Comparison of ENCODE assay signal across 1 cellular context in genomic region chr1:46616277-46617107, GRCh38.
A peak's percentile ranks its signal among the peaks of the same experiment; 100 is the strongest.
TF ChIP-seq lines count a peak whose summit lies in the region.

Gene MOB3C (minus strand): TSS chr1:46616811. CDS start chr1:46613321, 3,490 bp downstream.

TF ChIP-seq in K562, 482 proteins besides CTCF, POLR2A, EP300 and RAD21 (continued from another document and continues in another):
- TF ChIP-seq PRDM10 (IDR thresholded peaks at IDR 0.05; ENCODE audit: partially characterized antibody) (no peak), MITF (IDR thresholded peaks at IDR 0.05) (no peak), KDM2B (CRISPR knock-in tag; IDR thresholded peaks at IDR 0.05) (no peak), CREM (IDR thresholded peaks at IDR 0.05; ENCODE audit: low read depth) (peak; percentile 29; the same call in 1 of the 2 replicates), NFE2 (IDR thresholded peaks at IDR 0.05; ENCODE audit: low read depth) (no peak), BACH1 (tag; IDR thresholded peaks at IDR 0.05) (no peak), ZNF639 (CRISPR knock-in tag; conservative IDR thresholded peaks at IDR 0.05 in 1 of 2, IDR thresholded peaks at IDR 0.05 in 1 of 2) (peak in 1 of 2 experiments; percentile 81; a peak in 2 of 4 replicates), FOSL1 (tag; conservative IDR thresholded peaks at IDR 0.05) (0 out of 2 replicates have a peak, but pooled peaks have one; percentile 36), ZNF232 (CRISPR knock-in tag; IDR thresholded peaks at IDR 0.05) (no peak), PHF20 (IDR thresholded peaks at IDR 0.05; ENCODE audit: partially characterized antibody) (peak; percentile 45), ZBTB17 (CRISPR knock-in tag; IDR thresholded peaks at IDR 0.05) (no peak), ZNF175 (CRISPR knock-in tag; IDR thresholded peaks at IDR 0.05; ENCODE audit: low read depth) (0 out of 2 replicates have a peak, but pooled peaks have one; percentile 13), POLR2B (IDR thresholded peaks at IDR 0.05; ENCODE audit: low read depth, partially characterized antibody) (peak; percentile 27), LCOR (CRISPR knock-in tag; IDR thresholded peaks at IDR 0.05) (0 out of 2 replicates have a peak, but pooled peaks have one; percentile 33), SAFB (IDR thresholded peaks at IDR 0.05; ENCODE audit: borderline replicate concordance, low read depth, low read length) (peak; percentile 53; the same call in 1 of the 2 replicates), ZNF592 (IDR thresholded peaks at IDR 0.05) (peak; percentile 55; the same call in 1 of the 2 replicates), ZNF668 (CRISPR knock-in tag; IDR thresholded peaks at IDR 0.05) (no peak), FIP1L1 (IDR thresholded peaks at IDR 0.05; ENCODE audit: low read depth, low read length, poor library complexity, severe bottlenecking) (peak; percentile 42), KAT7 (CRISPR knock-in tag; IDR thresholded peaks at IDR 0.05; ENCODE audit: borderline replicate concordance) (peak; percentile 89; the same call in 1 of the 2 replicates), NUFIP1 (IDR thresholded peaks at IDR 0.05; ENCODE audit: partially characterized antibody) (no peak), POLR2G (IDR thresholded peaks at IDR 0.05; ENCODE audit: low read depth, low read length) (peak; percentile 83), NR2C2 (CRISPR knock-in tag; IDR thresholded peaks at IDR 0.05) (no peak), NR2C2 (tag; IDR thresholded peaks at IDR 0.05) (peak; percentile 58), REST (CRISPR knock-in tag; IDR thresholded peaks at IDR 0.05; ENCODE audit: low read depth) (peak; percentile 40; the same call in 1 of the 2 replicates), SIN3A (IDR thresholded peaks at IDR 0.05; ENCODE audit: borderline replicate concordance in 2 of 2, control insufficient read depth in 1 of 2, low read depth in 2 of 2, low read length in 2 of 2) (no peak), MTA3 (IDR thresholded peaks at IDR 0.05; ENCODE audit: borderline replicate concordance) (peak; percentile 80; the same call in 1 of the 2 replicates), ESRRA (IDR thresholded peaks at IDR 0.05; ENCODE audit: borderline replicate concordance, low read depth) (peak; percentile 54; the same call in 1 of the 2 replicates), MAZ (CRISPR knock-in tag; conservative IDR thresholded peaks at IDR 0.05 in 1 of 2, IDR thresholded peaks at IDR 0.05 in 1 of 2) (peak; percentile 93 to 94), CREB3 (tag; conservative IDR thresholded peaks at IDR 0.05; ENCODE audit: low read depth) (no peak), ZNF354B (CRISPR knock-in tag; IDR thresholded peaks at IDR 0.05) (no peak), POLR2AphosphoS5 (IDR thresholded peaks at IDR 0.05; ENCODE audit: control insufficient read depth, insufficient read depth, low read depth, low read length) (no peak), E2F6 (IDR thresholded peaks at IDR 0.05; ENCODE audit: borderline replicate concordance in 1 of 2, extremely low read depth in 1 of 2, insufficient read depth in 1 of 2, insufficient read length in 1 of 2, low read depth in 1 of 2, low read length in 1 of 2, poor library complexity in 1 of 2, severe bottlenecking in 1 of 2) (peak; percentile 85 to 87), ARID3B (CRISPR knock-in tag; IDR thresholded peaks at IDR 0.05; ENCODE audit: borderline replicate concordance) (no peak), ZNF780A (CRISPR knock-in tag; IDR thresholded peaks at IDR 0.05) (no peak), ARID3A (IDR thresholded peaks at IDR 0.05; ENCODE audit: borderline replicate concordance, low read depth, low read length) (no peak), MED1 (CRISPR knock-in tag; IDR thresholded peaks at IDR 0.05; ENCODE audit: borderline replicate concordance) (peak; percentile 59; the same call in 1 of the 2 replicates), GATAD2B (IDR thresholded peaks at IDR 0.05; ENCODE audit: borderline replicate concordance) (peak; percentile 67), ZBTB1 (CRISPR knock-in tag; IDR thresholded peaks at IDR 0.05; ENCODE audit: borderline replicate concordance, low read depth) (0 out of 2 replicates have a peak, but pooled peaks have one; percentile 54), ZNF224 (CRISPR knock-in tag; IDR thresholded peaks at IDR 0.05) (no peak), GABPA (tag; conservative IDR thresholded peaks at IDR 0.05; ENCODE audit: low read depth) (peak; percentile 55), SMAD4 (CRISPR knock-in tag; conservative IDR thresholded peaks at IDR 0.05) (peak; percentile 79)
